In genomic region chr20:21022925-21023324, GRCh38 we compare ENCODE assay signal across 11 cellular contexts.
"Had no signal": no experiment of that assay in that cellular context is flagged by ENCODE, and none has a peak within 500 bp of the region (broad histone marks: within the 10 kb centered on the region; RNA-seq: fewer than 3 reads in every experiment).

No MANE protein-coding gene starts in this region.

- H3K9ac ChIP-seq: GM23248 had no signal

- H2AFZ ChIP-seq: GM23248, GM23338 had no signal

- H3K4me1 ChIP-seq: HAP-1 had no signal

- FAIRE-seq: H1, H54 had no signal

- H3K27ac ChIP-seq: GM23248 had no signal

- H3K9me3 ChIP-seq: HAP-1 had no signal

- H3K4me3 ChIP-seq: GM23248, GM23338, HAP-1 had no signal

- H3K36me3 ChIP-seq: HAP-1 had no signal

- ATAC-seq: GM23338, HCT116 had no signal

- DNase-seq: GM23248, GOT3, H7, H9, HCEC 1CT, HFFc6 had no signal

- H3K4me2 ChIP-seq: GM23338 had no signal
